Comparison of ENCODE assay signal across 18 cellular contexts in the genomic region with DNA sequence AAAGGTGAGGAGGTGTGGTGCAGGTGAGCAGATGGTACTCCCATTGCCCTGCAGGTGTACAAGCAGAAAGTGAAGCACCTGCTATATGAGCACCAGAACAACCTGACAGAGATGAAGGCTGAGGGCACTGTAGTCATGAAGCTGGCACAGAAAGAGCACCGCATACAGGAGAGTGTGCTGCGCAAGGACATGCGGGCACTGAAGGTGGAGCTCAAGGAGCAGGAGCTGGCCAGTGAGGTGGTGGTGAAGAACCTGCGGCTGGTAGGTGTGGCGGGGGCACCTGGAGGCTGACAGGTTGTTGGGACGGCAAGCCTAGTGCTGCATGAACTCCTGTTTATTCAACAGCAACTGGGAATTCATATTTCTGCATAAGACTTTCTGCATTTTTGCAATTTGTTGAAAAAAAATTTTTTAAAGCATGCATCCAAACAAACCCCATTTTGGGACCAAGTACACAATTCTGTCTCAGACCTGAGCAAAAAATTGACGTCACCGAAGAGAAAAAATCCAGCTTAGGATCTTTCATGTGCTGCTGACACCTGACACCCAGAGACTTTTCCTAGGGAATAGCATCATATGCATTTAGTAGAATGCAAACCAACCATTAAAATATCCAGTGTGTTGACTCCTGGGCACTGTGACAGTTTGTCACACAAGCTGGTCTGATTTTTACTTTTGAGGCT. TPM values are rescaled to one million over a fixed set of nuclear protein-coding genes. Genes with fewer than 3 reads are reported as not detected.
DNase-seq lines count a peak whose midpoint lies in the region; ATAC-seq and TF ChIP-seq lines count a peak whose summit lies in the region.
"Had no signal": no experiment of that assay in that cellular context is flagged by ENCODE, and none has a peak within 500 bp of the region (broad histone marks: within the 10 kb centered on the region; RNA-seq: fewer than 3 reads in every experiment).

No MANE protein-coding gene starts in this region.

- TF ChIP-seq EP300 in transverse colon (IDR thresholded peaks at IDR 0.05; ENCODE audit: low read depth): no peak

- H3K27me3 Mint-ChIP-seq in activated CD8-positive, alpha-beta T cell treated with anti-CD3 and anti-CD28 coated beads for 36 hours: no peaks in the 10 kb centered on the region

- no peak for TF ChIP-seq POLR2A in transverse colon (IDR thresholded peaks at IDR 0.05)

- no peak overlapping the region for H3K27ac ChIP-seq in aorta (ENCODE audit: low read depth in 1 of 2, low read length in 2 of 2)
- no peak overlapping the region for H3K27ac ChIP-seq in transverse colon
- H3K27ac ChIP-seq: WERI-Rb-1 had no signal

- DNase-seq in activated naive CD4-positive, alpha-beta T cell treated with anti-CD3 and anti-CD28 coated beads, Interleukin-2, amount 50 U/mL, for 72 hours (ENCODE audit: low spot score in 2 of 2): no peak
- no peak for DNase-seq in activated naive CD4-positive, alpha-beta T cell (lab: John Stamatoyannopoulos, UW)
- DNase-seq in activated CD8-positive, alpha-beta T cell treated with anti-CD3 and anti-CD28 coated beads for 36 hours: no peak
- DNase-seq in fibroblast of peridontal ligament (ENCODE audit: extremely low read depth) (peak; percentile 79), aorta (no peak), NCI-H226 (no peak), NCI-H2029 (lab: John Stamatoyannopoulos, UW) (no peak), transverse colon (no peak)
- DNase-seq: DMS153; GOT3; NCI-H1048; NCI-H2171; sigmoid colon; stimulated activated CD4-positive, alpha-beta T cell treated with anti-CD3 and anti-CD28 coated beads, Interleukin-4, amount 100 ng/mL, for 1 hour; WERI-Rb-1 had no signal

- H3K4me3 Mint-ChIP-seq in activated CD8-positive, alpha-beta T cell treated with anti-CD3 and anti-CD28 coated beads for 36 hours: no peak overlapping the region
- H3K4me3 Mint-ChIP-seq: memory B cell had no signal

- no peaks in the 10 kb centered on the region for H3K4me1 Mint-ChIP-seq in activated CD8-positive, alpha-beta T cell treated with anti-CD3 and anti-CD28 coated beads for 36 hours (ENCODE audit: low read depth)

- in situ Hi-C loops in transverse colon (cut with MboI; ENCODE audit: low pct_ligation_motif_present in 1 of 4, low pct_unique_long_range_greater_than_20kb in 1 of 4, low sequenced_read_pairs in 3 of 4): no loop called here

- 64 to 70% methylated on average over 8 of the region's 8 CpGs for WGBS in aorta, 2 donors
- 85% methylated on average over 2 to 8 of the region's 8 CpGs for WGBS in transverse colon (ENCODE audit: low coverage in 1 of 2), 2 donors

- ATAC-seq in activated naive CD4-positive, alpha-beta T cell treated with anti-CD3 and anti-CD28 coated beads, Interleukin-2, amount 50 U/mL, for 72 hours: peak; percentile 47 to 58
- ATAC-seq in activated CD8-positive, alpha-beta T cell treated with anti-CD3 and anti-CD28 coated beads for 36 hours: peak; percentile 52
- peak; percentile 5 for ATAC-seq in aorta (ENCODE audit: low FRiP score)

- no peak for TF ChIP-seq CTCF in activated CD8-positive, alpha-beta T cell treated with anti-CD3 and anti-CD28 coated beads for 36 hours (IDR thresholded peaks at IDR 0.05)
- TF ChIP-seq CTCF in transverse colon (IDR thresholded peaks at IDR 0.05): no peak

- H3K27me3 ChIP-seq in aorta (ENCODE audit: control insufficient read depth in 1 of 2, insufficient read depth in 2 of 2, low read length in 1 of 2): no peaks in the 10 kb centered on the region
- H3K27me3 ChIP-seq in transverse colon: no peaks in the 10 kb centered on the region
- H3K27me3 ChIP-seq: gastroesophageal sphincter had no signal

- CTCF ChIA-PET in activated CD8-positive, alpha-beta T cell treated with anti-CD3 and anti-CD28 coated beads for 36 hours (lab: Charles Lee): interaction anchor here (1.6 kb wide), 1 partner anchor 49 kb away, joined by 6 read pairs; no protein-coding TSS in a partner anchor

- H3K36me3 Mint-ChIP-seq in activated naive CD4-positive, alpha-beta T cell treated with anti-CD3 and anti-CD28 coated beads, Interleukin-2, amount 50 U/mL, for 72 hours: peaks cover 12 to 14% of the 10 kb centered on the region in 2 donors
- H3K36me3 Mint-ChIP-seq in activated CD8-positive, alpha-beta T cell treated with anti-CD3 and anti-CD28 coated beads for 36 hours (ENCODE audit: low read depth): peaks cover 21% of the 10 kb centered on the region

- no peaks in the 10 kb centered on the region for H3K4me1 ChIP-seq in aorta (ENCODE audit: control insufficient read depth in 1 of 2, insufficient read depth in 2 of 2, low read length in 2 of 2)
- no peaks in the 10 kb centered on the region for H3K4me1 ChIP-seq in transverse colon
- H3K4me1 ChIP-seq: gastroesophageal sphincter, sigmoid colon had no signal

- H3K36me3 ChIP-seq in aorta (ENCODE audit: control insufficient read depth in 1 of 2, insufficient read depth in 2 of 2, low read length in 1 of 2) (peaks cover 4 to 5% of the 10 kb centered on the region in 2 donors), transverse colon (peaks cover 0 to 7% (median 0%) of the 10 kb centered on the region in 4 donors)
- H3K36me3 ChIP-seq: WERI-Rb-1 had no signal

- intact Hi-C loops in activated CD8-positive, alpha-beta T cell treated with anti-CD3 and anti-CD28 coated beads for 36 hours (cut with micrococcal nuclease): no loop called here
- intact Hi-C loops in aorta (cut with DNase I): no loop called here
- intact Hi-C loops in transverse colon (cut with DNase I; ENCODE audit: low total_unique reads): no loop called here

- POLR2A ChIA-PET in activated CD8-positive, alpha-beta T cell treated with anti-CD3 and anti-CD28 coated beads for 36 hours (lab: Charles Lee): interaction anchor here (1.6 kb wide), 1 partner anchor 10 kb away, joined by 5 read pairs; no protein-coding TSS in a partner anchor

- peaks cover 5% of the 10 kb centered on the region in 2 donors for H3K9me3 Mint-ChIP-seq in activated naive CD4-positive, alpha-beta T cell treated with anti-CD3 and anti-CD28 coated beads, Interleukin-2, amount 50 U/mL, for 72 hours
- H3K9me3 Mint-ChIP-seq in activated CD8-positive, alpha-beta T cell treated with anti-CD3 and anti-CD28 coated beads for 36 hours: no peaks in the 10 kb centered on the region
- H3K9me3 Mint-ChIP-seq: immature natural killer cell, memory B cell had no signal

- peak overlapping the region; percentile 87 to 98 for H3K27ac Mint-ChIP-seq in activated naive CD4-positive, alpha-beta T cell treated with anti-CD3 and anti-CD28 coated beads, Interleukin-2, amount 50 U/mL, for 72 hours
- H3K27ac Mint-ChIP-seq in activated CD8-positive, alpha-beta T cell treated with anti-CD3 and anti-CD28 coated beads for 36 hours: no peak overlapping the region
- H3K27ac Mint-ChIP-seq: memory B cell had no signal

- H3K9me3 ChIP-seq in aorta (ENCODE audit: control insufficient read depth, low read length) (no peaks in the 10 kb centered on the region), transverse colon (no peaks in the 10 kb centered on the region)
- H3K9me3 ChIP-seq: gastroesophageal sphincter, sigmoid colon had no signal

- H3K4me3 ChIP-seq in aorta (ENCODE audit: low read length in 2 of 2) (no peak overlapping the region), transverse colon (no peak overlapping the region)
- H3K4me3 ChIP-seq: gastroesophageal sphincter, sigmoid colon had no signal

RNA-seq across cellular contexts. Expression of a gene that starts 13.5 kb away (rescaled TPM):
- 1 to 10 TPM in 1 of 2 donors, under 1 TPM in 1; 0.50 to 1.1 TPM for total RNA-seq in activated naive CD4-positive, alpha-beta T cell treated with anti-CD3 and anti-CD28 coated beads, Interleukin-2, amount 50 U/mL, for 72 hours
- under 1 TPM; 0.52 to 0.96 TPM for total RNA-seq in activated CD8-positive, alpha-beta T cell treated with anti-CD3 and anti-CD28 coated beads for 36 hours
- total RNA-seq in aorta (1 to 10 TPM; 1.1 to 3.5 TPM), transverse colon (10 to 100 TPM in 3 of 4 donors, 1 to 10 TPM in 1; 6.8 to 33.7 (median 14.2) TPM)
- 1 to 10 TPM; 3.0 to 3.2 TPM for polyA plus RNA-seq in aorta
- polyA plus RNA-seq: immature natural killer cell had no signal

RNA-seq across cellular contexts. Expression of a gene that starts 44.3 kb away (rescaled TPM):
- total RNA-seq in activated naive CD4-positive, alpha-beta T cell treated with anti-CD3 and anti-CD28 coated beads, Interleukin-2, amount 50 U/mL, for 72 hours: not detected
- total RNA-seq in activated CD8-positive, alpha-beta T cell treated with anti-CD3 and anti-CD28 coated beads for 36 hours: not detected
- total RNA-seq in aorta (not detected), transverse colon (not detected)
- not detected for polyA plus RNA-seq in aorta
- total RNA-seq: gastroesophageal sphincter, sigmoid colon had no signal
- polyA plus RNA-seq: immature natural killer cell, sigmoid colon had no signal
